In the genomic region with DNA sequence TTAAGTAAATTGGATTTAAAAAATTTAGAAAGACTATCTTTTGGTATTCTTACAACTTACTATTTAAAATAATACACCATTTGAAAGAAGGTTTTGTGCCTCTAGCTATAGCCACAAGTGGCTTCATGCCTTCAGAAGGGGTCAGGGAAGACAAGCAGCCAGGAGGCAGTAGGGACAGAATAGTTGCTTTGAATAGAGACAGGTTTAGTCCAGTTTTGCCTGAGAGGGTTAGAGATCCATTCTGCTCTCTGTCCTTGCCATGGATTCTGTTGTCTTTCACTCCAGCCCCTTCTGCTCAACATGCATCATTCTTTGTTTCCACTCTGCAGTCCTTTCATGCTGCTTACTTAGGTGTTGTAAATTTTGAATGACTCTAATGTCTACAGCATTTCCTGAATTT, we compare ENCODE assay signal across 18 cellular contexts.
"Had no signal": no experiment of that assay in that cellular context is flagged by ENCODE, and none has a peak within 500 bp of the region (broad histone marks: within the 10 kb centered on the region; RNA-seq: fewer than 3 reads in every experiment).

No MANE protein-coding gene starts in this region.

- H3K4me3 Mint-ChIP-seq: activated B cell treated with CpG ODN at 0.5 μM for 24 hours; activated CD4-positive, alpha-beta T cell treated with anti-CD3 and anti-CD28 coated beads, Interleukin-2, amount 10 ng/mL, durations not matched to agents 7 days and 5 days; activated naive CD8-positive, alpha-beta T cell treated with anti-CD3 and anti-CD28 coated beads for 36 hours; activated T-helper 1 cell treated with anti-CD3 and anti-CD28 coated beads, Interleukin-12 subunit alpha, Interleukin-12 subunit beta, Interleukin-2, Interleukin-4 antibody, amounts not matched to agents 30 ng/mL and 10 ng/mL and 1 ng/mL, durations not matched to agents 14 hours and 24 hours and 36 hours; brain; natural killer cell had no signal

- H3K4me1 Mint-ChIP-seq: activated B cell treated with CpG ODN at 0.5 μM for 24 hours; activated CD4-positive, alpha-beta T cell treated with anti-CD3 and anti-CD28 coated beads, Interleukin-2, amount 10 ng/mL, durations not matched to agents 7 days and 5 days; activated naive CD8-positive, alpha-beta T cell treated with anti-CD3 and anti-CD28 coated beads for 36 hours; natural killer cell had no signal

- ATAC-seq: esophagus mucosa, left ventricle myocardium superior, natural killer cell, right cardiac atrium had no signal

- H3K36me3 Mint-ChIP-seq: activated naive CD8-positive, alpha-beta T cell treated with anti-CD3 and anti-CD28 coated beads for 36 hours; brain; natural killer cell had no signal

- H3K27me3 Mint-ChIP-seq: activated B cell treated with CpG ODN at 0.5 μM for 24 hours; activated CD4-positive, alpha-beta T cell treated with anti-CD3 and anti-CD28 coated beads, Interleukin-2, amount 10 ng/mL, durations not matched to agents 7 days and 5 days; activated naive CD8-positive, alpha-beta T cell treated with anti-CD3 and anti-CD28 coated beads for 36 hours; brain had no signal

- DNase-seq: activated B cell treated with CpG ODN at 0.5 μM for 24 hours; activated CD4-positive, alpha-beta T cell treated with anti-CD3 and anti-CD28 coated beads, Interleukin-2, amount 10 ng/mL, durations not matched to agents 7 days and 5 days; activated naive CD8-positive, alpha-beta T cell treated with anti-CD3 and anti-CD28 coated beads for 36 hours; central memory CD4-positive, alpha-beta T cell; colonic mucosa; hippocampal formation; left ventricle myocardium superior; mesenchymal stem cell; natural killer cell; right cardiac atrium; stimulated activated CD4-positive, alpha-beta T cell treated with anti-CD3 and anti-CD28 coated beads, Interleukin-15, amount 100 ng/mL, for 24 hours; stimulated activated CD4-positive, alpha-beta T cell treated with anti-CD3 and anti-CD28 coated beads, Interleukin-4, amount 100 ng/mL, for 24 hours; stimulated activated naive CD4-positive, alpha-beta T cell; tibial artery; uterus had no signal

- H3K27ac Mint-ChIP-seq: activated B cell treated with CpG ODN at 0.5 μM for 24 hours; activated CD4-positive, alpha-beta T cell treated with anti-CD3 and anti-CD28 coated beads, Interleukin-2, amount 10 ng/mL, durations not matched to agents 7 days and 5 days; activated naive CD8-positive, alpha-beta T cell treated with anti-CD3 and anti-CD28 coated beads for 36 hours; activated T-helper 1 cell treated with anti-CD3 and anti-CD28 coated beads, Interleukin-12 subunit alpha, Interleukin-12 subunit beta, Interleukin-2, Interleukin-4 antibody, amounts not matched to agents 30 ng/mL and 10 ng/mL and 1 ng/mL, durations not matched to agents 14 hours and 24 hours and 36 hours; brain; natural killer cell had no signal

- H3K9me3 Mint-ChIP-seq: activated B cell treated with CpG ODN at 0.5 μM for 24 hours; activated CD4-positive, alpha-beta T cell treated with anti-CD3 and anti-CD28 coated beads, Interleukin-2, amount 10 ng/mL, durations not matched to agents 7 days and 5 days; brain had no signal
